Comparison of ENCODE assay signal across 8 cellular contexts in the genomic region with DNA sequence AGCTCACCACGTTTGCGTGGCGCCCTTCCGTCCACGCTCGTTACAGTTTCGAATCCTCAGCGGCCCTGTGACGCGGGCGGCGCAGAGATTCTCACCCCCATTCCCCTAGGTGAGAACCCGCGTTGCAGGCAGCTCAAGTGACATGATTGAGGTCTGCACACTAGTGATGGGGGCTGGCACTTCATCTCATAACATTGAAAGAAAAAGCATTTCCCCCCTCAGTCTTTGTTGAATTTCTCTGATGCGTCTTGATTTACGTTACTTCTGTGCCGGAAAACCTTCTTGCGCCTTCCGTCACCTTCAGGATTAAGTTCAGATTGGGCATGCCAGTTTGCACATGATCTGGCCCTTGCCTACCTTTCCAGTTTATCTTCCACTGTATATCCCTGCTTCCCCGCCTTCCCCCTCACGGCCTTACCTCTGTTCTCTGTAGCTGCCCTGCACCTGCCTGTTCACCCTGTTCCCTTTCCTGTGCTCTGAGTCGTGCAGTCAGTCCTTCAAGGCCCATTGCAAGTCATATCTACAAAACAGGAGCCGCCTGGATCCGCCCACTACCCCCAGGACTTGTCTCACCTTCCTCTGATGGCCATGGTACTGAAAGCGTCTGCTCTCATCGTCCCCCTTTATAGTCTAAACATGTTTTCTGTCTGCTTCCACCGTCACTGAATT. TPM values are rescaled to one million over a fixed set of nuclear protein-coding genes. Genes with fewer than 3 reads are reported as not detected.
DNase-seq lines count a peak whose midpoint lies in the region; ATAC-seq and TF ChIP-seq lines count a peak whose summit lies in the region.

No MANE protein-coding gene starts in this region.

- H3K4me1 ChIP-seq in ES-I3 (ENCODE audit: insufficient read depth, low read length) (peaks cover 11% of the 10 kb centered on the region), PC-9 (replicated peaks; ENCODE audit: insufficient read depth) (peaks cover 22% of the 10 kb centered on the region), heart right ventricle (peaks cover 0 to 32% (median 20%) of the 10 kb centered on the region in 9 donors), gastrocnemius medialis (peaks cover 11 to 14% of the 10 kb centered on the region in 2 donors)

- TF ChIP-seq POLR2A in gastrocnemius medialis (IDR thresholded peaks at IDR 0.05), result no peak

- peak overlapping the region; percentile 98 for H3K4me2 ChIP-seq in PC-9

- ATAC-seq in HG02884 (IDR thresholded peaks at IDR 0.05; ENCODE audit: unreplicated experiment) (peak; percentile 4), heart right ventricle (no peak), gastrocnemius medialis (no peak), HG03565 (IDR thresholded peaks at IDR 0.05; ENCODE audit: unreplicated experiment) (no peak)

- no peaks in the 10 kb centered on the region for H3K27me3 ChIP-seq in PC-9 (ENCODE audit: insufficient read depth, low read depth)
- H3K27me3 ChIP-seq in heart right ventricle, result no peaks in the 10 kb centered on the region
- H3K27me3 ChIP-seq in gastrocnemius medialis, result no peaks in the 10 kb centered on the region

- CTCF ChIA-PET in PC-9 (lab: Charles Lee), result interaction anchor here (0.7 kb wide), 1 partner anchor 27 kb away, joined by 3 read pairs; no protein-coding TSS in a partner anchor

- POLR2A ChIA-PET in PC-9 (lab: Charles Lee; ENCODE audit: unreplicated experiment), result interaction anchor here (0.7 to 1.1 kb wide), 4 partner anchors 23 to 1221 kb away, joined by 3 to 10 read pairs (median 6); partner anchors contain the start of gene CITED4

- H3K9me2 ChIP-seq in PC-9 (ENCODE audit: insufficient read depth), result no peaks in the 10 kb centered on the region

- peaks cover 56% of the 10 kb centered on the region for H3K79me2 ChIP-seq in PC-9 (ENCODE audit: low read depth)

- peaks cover 18% of the 10 kb centered on the region for H3K36me3 ChIP-seq in ES-I3 (ENCODE audit: insufficient read depth, low read length)
- peaks cover 32% of the 10 kb centered on the region for H3K36me3 ChIP-seq in PC-9 (ENCODE audit: low read depth)
- peaks cover 0 to 25% (median 0%) of the 10 kb centered on the region in 9 donors for H3K36me3 ChIP-seq in heart right ventricle
- peaks cover 0 to 18% of the 10 kb centered on the region in 2 donors for H3K36me3 ChIP-seq in gastrocnemius medialis

- peaks cover 20% of the 10 kb centered on the region for H3F3A ChIP-seq in PC-9 (ENCODE audit: insufficient read depth, low read depth)

- WGBS in heart right ventricle, 2 donors, result 35 to 45% methylated on average over 26 to 27 of the region's 27 CpGs

- H3K4me3 ChIP-seq in PC-9 (peak overlapping the region; percentile 92), heart right ventricle (peak overlapping the region in 9 of 10 donors; percentile 67 to 91 (median 72)), gastrocnemius medialis (peak overlapping the region; percentile 65 to 93 (median 76))

- peak; percentile 29 to 50 for DNase-seq in PC-9
- peak; percentile 45 for DNase-seq in activated gamma-delta T cell treated with Interleukin-2 at 50 U/mL for 16 hours
- DNase-seq in heart right ventricle, result peak in 1 of 2 donors; percentile 18
- no peak for DNase-seq in gastrocnemius medialis
- no peak for DNase-seq in iPS-NIHi11 (ENCODE audit: low spot score)

- intact Hi-C loops in PC-9 (cut with micrococcal nuclease; ENCODE audit: unreplicated experiment) (no loop called here), heart right ventricle (cut with DNase I) (loop anchor here in 2 of 10 donors (10.0 kb wide), 2 partner anchors 124 to 134 kb away; no protein-coding TSS in a partner anchor), gastrocnemius medialis (cut with DNase I; ENCODE audit: low total_unique reads) (loop anchor here (1.0 kb wide), 1 partner anchor 23 kb away; no protein-coding TSS in a partner anchor)

- H2AFZ ChIP-seq in PC-9, result peak overlapping the region; percentile 61; the same call in 1 of the 2 replicates

- TSS peak; percentile 29 for BruUV-seq in PC-9 (replicated peaks; lab: Mats Ljungman, UMichigan)

- H4K20me1 ChIP-seq in PC-9 (ENCODE audit: insufficient read depth), result peaks cover 27% of the 10 kb centered on the region

- H3K27ac ChIP-seq in PC-9 (peak overlapping the region; percentile 84; the same call in 1 of the 2 replicates), heart right ventricle (peak overlapping the region; percentile 79 to 94 (median 89)), gastrocnemius medialis (peak overlapping the region; percentile 86 to 98 (median 95))

- H3K9me3 ChIP-seq in ES-I3 (ENCODE audit: control insufficient read depth, insufficient read depth, low read length) (no peaks in the 10 kb centered on the region), PC-9 (ENCODE audit: insufficient read depth, low read depth) (no peaks in the 10 kb centered on the region), heart right ventricle (no peaks in the 10 kb centered on the region), gastrocnemius medialis (no peaks in the 10 kb centered on the region)

- TF ChIP-seq CTCF in PC-9 (conservative IDR thresholded peaks at IDR 0.05) (no peak), heart right ventricle (IDR thresholded peaks at IDR 0.05) (no peak), gastrocnemius medialis (IDR thresholded peaks at IDR 0.05 in 4 of 5, conservative IDR thresholded peaks at IDR 0.05 in 1 of 5) (no peak)

- in situ Hi-C loops in gastrocnemius medialis (cut with MboI; ENCODE audit: low sequenced_read_pairs in 4 of 4), result no loop called here

- peak overlapping the region; percentile 64 for H3K9ac ChIP-seq in ES-I3 (ENCODE audit: low read depth, low read length)

RNA-seq across cellular contexts. Expression of gene CTPS1, which starts 1.1 kb away (rescaled TPM):
- total RNA-seq in PC-9 (2021) (80.5 and 91.9 TPM in 2 replicates), heart right ventricle (10 to 100 TPM in 1 of 10 donors, 1 to 10 TPM in 9; 6.0 to 12.1 (median 7.1) TPM), gastrocnemius medialis (10 to 100 TPM in 3 of 4 donors, 1 to 10 TPM in 1; 9.5 to 24.3 (median 14.7) TPM)
- 10 to 100 TPM in 1 of 2 donors, 1 to 10 TPM in 1; 4.6 to 12.0 TPM for polyA plus RNA-seq in heart right ventricle

RNA-seq across cellular contexts. Expression of gene SLFNL1, which starts 40.9 kb away (rescaled TPM):
- total RNA-seq in PC-9 (2021) (0.35 and 0.41 TPM in 2 replicates), heart right ventricle (under 1 TPM in 9 of 10 donors, not detected in 1; 0.13 to 0.45 (median 0.23) TPM), gastrocnemius medialis (1 to 10 TPM in 2 of 4 donors, under 1 TPM in 2; 0.29 to 2.0 (median 0.69) TPM)
- under 1 TPM; 0.14 to 0.22 TPM for polyA plus RNA-seq in heart right ventricle

Comparison
In these comparisons a context has a peak if more than half of its experiments do, and no peak if none do; other contexts are left out.
1. DNase-seq: peak in PC-9 (2 of 2) and activated gamma-delta T cell treated with Interleukin-2 at 50 U/mL for 16 hours (single experiment); none in gastrocnemius medialis (0 of 2) and iPS-NIHi11 (single experiment).
2. Peak in every context shown above with its lines, with median percentiles within 50 percentile points of each other: H3K27ac ChIP-seq and H3K4me3 ChIP-seq.